ENCODE assay signal across 5 cellular contexts in the genomic region with DNA sequence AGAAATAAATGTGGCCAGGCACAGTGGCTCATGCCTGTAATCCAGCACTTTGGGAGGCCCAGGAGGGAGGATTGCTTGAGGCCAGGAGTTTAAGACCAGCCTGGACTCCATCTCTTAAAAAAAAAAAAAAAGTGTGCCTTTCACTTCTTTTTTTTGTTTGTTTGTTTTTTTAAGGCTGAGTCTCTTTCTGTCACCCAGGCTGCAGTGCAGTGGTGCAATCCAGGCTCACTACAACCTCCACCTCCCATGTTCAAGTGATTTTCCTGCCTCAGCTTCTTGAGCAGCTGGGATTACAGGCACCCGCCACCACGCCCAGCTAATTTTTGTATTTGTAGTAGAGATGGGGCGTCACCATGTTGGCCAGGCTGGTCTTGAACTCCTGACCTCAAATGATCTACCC. TPM values are rescaled to one million over a fixed set of nuclear protein-coding genes. Genes with fewer than 3 reads are reported as not detected.
"Had no signal": no experiment of that assay in that cellular context is flagged by ENCODE, and none has a peak within 500 bp of the region (broad histone marks: within the 10 kb centered on the region; RNA-seq: fewer than 3 reads in every experiment).

No MANE protein-coding gene starts in this region.

RNA-seq across cellular contexts. Expression of gene CLDN3, which starts 47.9 kb away (rescaled TPM):
- total RNA-seq: fibroblast of lung, frontal cortex, glomerular endothelial cell, heart left ventricle, osteoblast had no signal
- polyA plus RNA-seq: fibroblast of lung had no signal
